Comparison of ENCODE assay signal across 19 cellular contexts in the genomic region with DNA sequence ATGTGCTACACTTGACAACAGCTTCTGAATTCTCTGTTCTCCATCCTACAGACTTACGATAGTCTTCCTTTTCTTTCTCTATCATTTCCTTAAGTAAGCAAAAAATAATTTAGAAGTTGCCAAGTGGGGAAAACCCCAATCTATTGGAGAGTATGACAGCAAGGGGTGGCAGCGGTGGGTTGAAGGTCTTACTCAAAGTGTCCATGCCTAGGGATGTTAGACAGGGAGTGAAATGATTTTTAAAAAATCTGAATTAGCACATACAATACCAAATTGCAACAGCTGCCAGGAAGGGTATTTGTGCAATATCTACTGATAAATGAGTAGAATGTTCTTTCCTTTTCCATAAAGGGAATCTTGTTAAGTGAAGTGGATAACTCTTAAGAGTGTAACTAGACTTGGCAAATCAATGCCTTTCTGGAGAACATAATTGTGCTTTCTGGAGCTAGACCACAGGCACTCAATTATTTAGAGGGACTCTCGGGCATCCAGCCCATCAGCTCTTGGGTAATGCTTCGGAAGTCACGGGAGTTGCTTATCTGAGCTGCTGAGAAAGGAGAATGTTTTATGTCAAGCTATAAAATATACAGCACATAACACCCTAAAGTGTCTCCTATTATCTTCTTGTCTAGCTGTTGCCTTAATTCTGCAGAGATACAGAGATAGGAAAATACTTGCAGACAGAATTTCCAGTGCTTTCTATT.
DNase-seq lines count a peak whose midpoint lies in the region; ATAC-seq and TF ChIP-seq lines count a peak whose summit lies in the region.
"Had no signal": no experiment of that assay in that cellular context is flagged by ENCODE, and none has a peak within 500 bp of the region (broad histone marks: within the 10 kb centered on the region; RNA-seq: fewer than 3 reads in every experiment).

No MANE protein-coding gene starts in this region.

- no peaks in the 10 kb centered on the region for H3K27me3 Mint-ChIP-seq in stimulated activated memory B cell treated with anti-CD40 and anti-IgM and Interleukin-4, amounts not matched to agents 10 μg/mL and 1 μg/mL and 100 μg/mL, for 72 hours

- no peak overlapping the region for H3K4me3 Mint-ChIP-seq in stimulated activated memory B cell treated with anti-CD40 and anti-IgM and Interleukin-4, amounts not matched to agents 10 μg/mL and 1 μg/mL and 100 μg/mL, for 72 hours
- H3K4me3 Mint-ChIP-seq: HFFc6, mesothelial cell of epicardium had no signal

- DNase-seq in LHCN-M2 (ENCODE audit: low read depth) = peak; percentile 5
- peak; percentile 46 for DNase-seq in NOMO-1 treated with DMSO at 0.1 percent for 48 hours (lab: John Stamatoyannopoulos, UW; ENCODE audit: unreplicated experiment)
- peak; percentile 48 for DNase-seq in fibroblast of villous mesenchyme (ENCODE audit: low read depth)
- DNase-seq in retina = peak; percentile 12
- DNase-seq in germinal center (ENCODE audit: low spot score) = no peak
- DNase-seq: activated effector memory CD4-positive, alpha-beta T cell treated with Interleukin-2 at 50 U/mL for 16 hours; amniotic stem cell; DMS79; glutamatergic neuron; HFFc6; NCI-H2081; NCI-H82; sigmoid colon; stimulated activated CD4-positive, alpha-beta T cell treated with anti-CD3 and anti-CD28 coated beads, Interleukin-2, amount 100 ng/mL, for 48 hours; substantia nigra; T-helper 2 cell had no signal

- no peaks in the 10 kb centered on the region for H3K36me3 Mint-ChIP-seq in stimulated activated memory B cell treated with anti-CD40 and anti-IgM and Interleukin-4, amounts not matched to agents 10 μg/mL and 1 μg/mL and 100 μg/mL, for 72 hours
- H3K36me3 Mint-ChIP-seq: mesothelial cell of epicardium had no signal

- H3K9me3 Mint-ChIP-seq in stimulated activated memory B cell treated with anti-CD40 and anti-IgM and Interleukin-4, amounts not matched to agents 10 μg/mL and 1 μg/mL and 100 μg/mL, for 72 hours = peaks cover 6% of the 10 kb centered on the region

- H3K4me1 Mint-ChIP-seq in stimulated activated memory B cell treated with anti-CD40 and anti-IgM and Interleukin-4, amounts not matched to agents 10 μg/mL and 1 μg/mL and 100 μg/mL, for 72 hours = no peaks in the 10 kb centered on the region

- no peak for ATAC-seq in stimulated activated memory B cell treated with anti-CD40 and anti-IgM and Interleukin-4, amounts not matched to agents 10 μg/mL and 1 μg/mL and 100 μg/mL, for 72 hours
- ATAC-seq in GM21737 (IDR thresholded peaks at IDR 0.05; ENCODE audit: unreplicated experiment) = no peak

- H3K4me3 ChIP-seq in fibroblast of villous mesenchyme (ENCODE audit: low read depth, low read length) = no peak overlapping the region
- H3K4me3 ChIP-seq: sigmoid colon had no signal

- no peak for TF ChIP-seq CTCF in fibroblast of villous mesenchyme (IDR thresholded peaks at IDR 0.05; ENCODE audit: insufficient read depth, low read depth, low read length)

- no peak overlapping the region for H3K27ac Mint-ChIP-seq in stimulated activated memory B cell treated with anti-CD40 and anti-IgM and Interleukin-4, amounts not matched to agents 10 μg/mL and 1 μg/mL and 100 μg/mL, for 72 hours
- H3K27ac Mint-ChIP-seq: HFFc6, mesothelial cell of epicardium had no signal
